Comparison of ENCODE assay signal across 8 cellular contexts in the genomic region with DNA sequence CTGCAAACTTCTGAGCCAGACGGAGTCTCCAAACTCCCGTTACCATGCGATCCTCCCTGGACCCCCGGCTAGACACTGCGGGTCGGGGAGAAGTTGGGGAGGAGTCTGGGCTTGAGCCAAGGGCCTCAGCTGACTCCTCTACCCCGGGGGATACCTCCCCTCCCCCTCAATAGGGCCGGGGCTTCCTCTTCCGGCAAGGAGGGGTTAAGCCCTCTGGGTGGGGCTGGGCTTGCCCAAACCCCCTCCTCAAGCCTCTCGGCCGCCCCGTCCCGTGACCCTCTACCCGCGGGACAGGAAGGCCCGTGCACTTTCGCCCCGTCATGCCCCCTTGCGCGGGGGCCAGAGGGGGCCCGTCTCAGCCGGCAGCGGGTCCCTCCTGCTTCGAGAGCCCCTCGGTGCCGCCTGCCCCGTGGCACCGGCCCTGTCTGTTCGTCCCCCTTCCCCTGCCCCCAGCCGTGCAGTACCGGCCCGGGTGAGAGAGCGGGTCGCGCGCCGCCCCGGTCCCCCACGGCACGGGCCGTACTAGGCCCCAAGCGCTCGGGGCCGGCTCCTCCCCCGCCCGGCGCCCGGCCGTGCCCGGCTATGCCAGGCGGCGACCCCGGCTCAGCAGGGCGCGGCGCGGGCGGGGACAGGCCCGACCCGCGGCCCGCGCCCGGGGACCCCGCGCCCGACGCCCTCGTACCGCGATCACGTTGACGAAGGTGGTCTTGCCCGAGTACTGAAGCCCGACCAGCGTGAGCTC. TPM values are rescaled to one million over a fixed set of nuclear protein-coding genes. Genes with fewer than 3 reads are reported as not detected.
A peak's percentile ranks its signal among the peaks of the same experiment; 100 is the strongest.
DNase-seq lines count a peak whose midpoint lies in the region; ATAC-seq and TF ChIP-seq lines count a peak whose summit lies in the region.

No MANE protein-coding gene starts in this region.

- intact Hi-C loops in activated naive CD4-positive, alpha-beta T cell treated with anti-CD3 and anti-CD28 coated beads for 36 hours (cut with micrococcal nuclease), result loop anchor here (1.0 kb wide), 1 partner anchor 16 kb away; a partner anchor contains a TSS
- intact Hi-C loops in heart right ventricle (cut with DNase I), result no loop called here
- intact Hi-C loops in psoas muscle (cut with DNase I), result no loop called here

- DNase-seq in DMS53 (lab: John Stamatoyannopoulos, UW) (peak; percentile 71), DMS53 treated with DMSO at 0.1 percent for 48 hours (lab: John Stamatoyannopoulos, UW; ENCODE audit: unreplicated experiment) (no peak), LNCaP clone FGC (ENCODE audit: low read depth) (no peak), heart right ventricle (peak; percentile 43 to 54), psoas muscle (peak; percentile 41 to 73)
- peak; percentile 37 for DNase-seq in activated naive CD4-positive, alpha-beta T cell treated with anti-CD3 and anti-CD28 coated beads for 36 hours

- H3K36me3 ChIP-seq in heart right ventricle (peaks cover 0 to 18% (median 0%) of the 10 kb centered on the region in 9 donors), psoas muscle (ENCODE audit: insufficient read depth in 1 of 2, low read depth in 1 of 2) (no peaks in the 10 kb centered on the region)

- WGBS in heart right ventricle, 2 donors, result 0% methylated on average over 67 to 76 of the region's 76 CpGs
- WGBS in psoas muscle, 3 donors, result 0 to 1% (median 1%) methylated on average over 19 to 76 of the region's 76 CpGs

- H3K9me3 ChIP-seq in heart right ventricle (no peaks in the 10 kb centered on the region), psoas muscle (no peaks in the 10 kb centered on the region)

- CTCF ChIA-PET in activated naive CD4-positive, alpha-beta T cell treated with anti-CD3 and anti-CD28 coated beads for 36 hours (lab: Charles Lee), result interaction anchor here (0.6 to 3.0 kb wide), 8 partner anchors 9 to 204 kb away, joined by 3 to 15 read pairs (median 6); a partner anchor contains a TSS

- H3K4me3 ChIP-seq in LNCaP clone FGC (ENCODE audit: low read depth, low read length) (peak overlapping the region; percentile 88), heart right ventricle (peak overlapping the region; percentile 80 to 99 (median 96)), psoas muscle (peak overlapping the region; percentile 97)

- H3K27ac ChIP-seq in heart right ventricle (peak overlapping the region; percentile 87 to 98 (median 95)), psoas muscle (peak overlapping the region; percentile 92)

- H3K36me3 Mint-ChIP-seq in activated naive CD4-positive, alpha-beta T cell treated with anti-CD3 and anti-CD28 coated beads for 36 hours (ENCODE audit: low read depth), result peaks cover 15% of the 10 kb centered on the region

- peaks cover 23% of the 10 kb centered on the region for H3K4me1 Mint-ChIP-seq in activated naive CD4-positive, alpha-beta T cell treated with anti-CD3 and anti-CD28 coated beads for 36 hours (ENCODE audit: low read depth)

- H3K4me1 ChIP-seq in heart right ventricle (peaks cover 13 to 43% (median 30%) of the 10 kb centered on the region in 9 donors), psoas muscle (peaks cover 23% of the 10 kb centered on the region)

- TF ChIP-seq CTCF in LNCaP clone FGC (IDR thresholded peaks at IDR 0.05; ENCODE audit: control insufficient read depth, extremely low read depth, insufficient read depth) (no peak), heart right ventricle (IDR thresholded peaks at IDR 0.05) (no peak), psoas muscle (IDR thresholded peaks at IDR 0.05) (no peak)

- H3K4me3 Mint-ChIP-seq in activated naive CD4-positive, alpha-beta T cell treated with anti-CD3 and anti-CD28 coated beads for 36 hours, result peak overlapping the region; percentile 91

- H3K27me3 ChIP-seq in heart right ventricle, result no peaks in the 10 kb centered on the region
- H3K27me3 ChIP-seq in psoas muscle (ENCODE audit: insufficient read depth in 3 of 3, low read length in 2 of 3), result no peaks in the 10 kb centered on the region

- H3K27me3 Mint-ChIP-seq in activated naive CD4-positive, alpha-beta T cell treated with anti-CD3 and anti-CD28 coated beads for 36 hours (ENCODE audit: low read depth), result no peaks in the 10 kb centered on the region

- H3K9me3 Mint-ChIP-seq in activated naive CD4-positive, alpha-beta T cell treated with anti-CD3 and anti-CD28 coated beads for 36 hours, result no peaks in the 10 kb centered on the region

- H3K27ac Mint-ChIP-seq in activated naive CD4-positive, alpha-beta T cell treated with anti-CD3 and anti-CD28 coated beads for 36 hours, result peak overlapping the region; percentile 88

- peak; percentile 46 for ATAC-seq in GM21717 (IDR thresholded peaks at IDR 0.05; ENCODE audit: unreplicated experiment)
- ATAC-seq in heart right ventricle, result peak; percentile 33 to 59 (median 50)
- ATAC-seq in psoas muscle, result peak; percentile 56 to 74 (median 72)
- ATAC-seq in GM18861 (IDR thresholded peaks at IDR 0.05; ENCODE audit: unreplicated experiment), result no peak

RNA-seq across cellular contexts. Expression of a gene that starts 0.6 kb away (rescaled TPM):
- total RNA-seq in activated naive CD4-positive, alpha-beta T cell treated with anti-CD3 and anti-CD28 coated beads for 36 hours, result 10 to 100 TPM; 28.1 to 30.6 TPM
- total RNA-seq in heart right ventricle (10 to 100 TPM; 70.9 to 92.7 (median 83.4) TPM), psoas muscle (10 to 100 TPM; 53.1 to 70.6 (median 62.3) TPM)
- polyA plus RNA-seq in heart right ventricle (10 to 100 TPM; 21.5 to 29.6 TPM), psoas muscle (10 to 100 TPM; 26.6 to 34.0 (median 26.6) TPM)

RNA-seq across cellular contexts. Expression of a gene that starts 16.5 kb away (rescaled TPM):
- 100 to 1,000 TPM; 112 to 119 TPM for total RNA-seq in activated naive CD4-positive, alpha-beta T cell treated with anti-CD3 and anti-CD28 coated beads for 36 hours
- total RNA-seq in heart right ventricle (1 to 10 TPM in 2 of 10 donors, under 1 TPM in 8; 0.09 to 6.2 (median 0.47) TPM), psoas muscle (1 to 10 TPM in 1 of 4 donors, under 1 TPM in 3; 0.32 to 1.0 (median 0.45) TPM)
- polyA plus RNA-seq in heart right ventricle (under 1 TPM; 0.32 to 0.51 TPM), psoas muscle (under 1 TPM; 0.10 to 0.17 (median 0.13) TPM)

RNA-seq across cellular contexts. Expression of a gene that starts 21.2 kb away (rescaled TPM):
- not detected for total RNA-seq in activated naive CD4-positive, alpha-beta T cell treated with anti-CD3 and anti-CD28 coated beads for 36 hours
- total RNA-seq in heart right ventricle (under 1 TPM in 4 of 10 donors, not detected in 6; 0.04 to 0.20 (median 0.06) TPM), psoas muscle (not detected)
- polyA plus RNA-seq in heart right ventricle (under 1 TPM in 1 of 2 donors, not detected in 1; 0.03 TPM), psoas muscle (under 1 TPM; 0.01 TPM)

RNA-seq across cellular contexts. Expression of a gene that starts 49.7 kb away (rescaled TPM):
- under 1 TPM; 0.19 to 0.22 TPM for total RNA-seq in activated naive CD4-positive, alpha-beta T cell treated with anti-CD3 and anti-CD28 coated beads for 36 hours
- 10 to 100 TPM in 2 of 10 donors, 1 to 10 TPM in 3, under 1 TPM in 5; 0.19 to 13.5 (median 1.0) TPM for total RNA-seq in heart right ventricle
- 1 to 10 TPM; 3.2 to 3.7 TPM for polyA plus RNA-seq in heart right ventricle
- total RNA-seq in psoas muscle, result under 1 TPM in 1 of 4 donors, not detected in 3; 0.19 TPM
- polyA plus RNA-seq in psoas muscle, result under 1 TPM; 0.12 to 0.20 (median 0.13) TPM

Comparison
In these comparisons a context has a peak if more than half of its experiments do, and no peak if none do; other contexts are left out.
1. DNase-seq: peak in DMS53 (single experiment), activated naive CD4-positive, alpha-beta T cell treated with anti-CD3 and anti-CD28 coated beads for 36 hours (single experiment), heart right ventricle (2 of 2) and psoas muscle (2 of 2); none in DMS53 treated with DMSO at 0.1 percent for 48 hours (single experiment) and LNCaP clone FGC (single experiment).
2. RNA of a gene that starts 16.5 kb away (total RNA-seq): 112 to 119 TPM in activated naive CD4-positive, alpha-beta T cell treated with anti-CD3 and anti-CD28 coated beads for 36 hours; 0.32 to 1.0 TPM in psoas muscle and 0.09 to 6.2 TPM in heart right ventricle; every median in the first group is over 10 times any median in the second.
3. Peak in every context shown above with its lines, with median percentiles within 50 percentile points of each other: H3K4me3 ChIP-seq.